ENCODE assay signal across 11 cellular contexts in the genomic region with DNA sequence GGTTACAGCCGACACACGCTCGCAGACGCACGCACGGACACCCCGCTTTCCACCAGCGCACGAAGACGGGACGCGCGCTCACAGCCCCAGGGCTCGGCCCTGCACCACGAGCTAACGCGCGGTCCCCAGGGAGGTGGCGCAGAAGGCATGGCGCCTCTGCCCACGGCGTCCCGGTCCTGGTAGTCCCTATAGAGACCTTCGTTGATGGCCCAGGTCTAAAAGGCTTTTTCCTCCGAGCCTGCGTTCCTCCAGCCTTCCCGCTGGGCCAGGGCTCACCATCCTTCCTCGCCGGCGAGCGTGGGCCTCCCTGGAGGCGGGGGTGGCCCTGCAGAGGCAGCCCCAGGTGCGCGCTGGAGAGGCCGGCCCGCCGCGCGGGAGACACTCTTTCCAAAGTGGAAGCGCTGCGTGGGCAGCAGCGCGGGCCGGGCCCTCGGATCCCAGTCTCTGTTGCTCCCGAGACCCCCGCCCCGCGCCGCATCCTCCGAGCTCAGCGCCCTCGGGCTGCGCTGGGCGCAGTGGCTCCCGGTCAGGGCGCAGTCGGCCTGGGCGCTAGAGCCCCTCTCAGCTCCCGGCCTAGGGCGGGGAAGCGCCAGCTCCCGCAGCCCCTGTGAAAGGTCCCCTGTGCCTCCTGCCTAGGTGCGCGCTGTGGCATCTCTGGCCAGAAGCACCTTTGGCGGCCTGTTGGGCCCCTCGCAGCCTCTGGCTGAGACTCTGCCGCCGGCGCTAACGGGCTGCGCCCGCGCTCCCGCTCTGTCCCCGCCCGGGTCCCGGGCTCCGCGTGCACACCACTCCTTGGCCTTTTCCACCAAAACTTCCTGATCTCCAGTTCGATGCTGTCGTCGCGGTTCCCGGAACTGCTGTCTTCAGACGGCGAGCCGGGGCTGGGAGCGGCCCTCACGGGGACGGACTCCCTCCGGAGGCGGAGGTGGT. TPM values are rescaled to one million over a fixed set of nuclear protein-coding genes. Genes with fewer than 3 reads are reported as not detected.
DNase-seq lines count a peak whose midpoint lies in the region; ATAC-seq, FAIRE-seq and TF ChIP-seq lines count a peak whose summit lies in the region.
"Had no signal": no experiment of that assay in that cellular context is flagged by ENCODE, and none has a peak within 500 bp of the region (broad histone marks: within the 10 kb centered on the region; RNA-seq: fewer than 3 reads in every experiment).

No MANE protein-coding gene starts in this region.

- POLR2A ChIA-PET in CD4-positive, alpha-beta memory T cell (lab: Charles Lee; ENCODE audit: partially characterized antibody): no interaction called here

- no peaks in the 10 kb centered on the region for H3K36me3 ChIP-seq in astrocyte (ENCODE audit: insufficient read depth, low read length)
- H3K36me3 ChIP-seq in CD4-positive, alpha-beta memory T cell (ENCODE audit: insufficient read depth, low read length): no peaks in the 10 kb centered on the region

- H3K4me3 ChIP-seq in astrocyte (ENCODE audit: insufficient read depth, low read depth, low read length): peak overlapping the region; percentile 39
- no peak overlapping the region for H3K4me3 ChIP-seq in CD4-positive, alpha-beta memory T cell (ENCODE audit: low read length in 2 of 2)
- H3K4me3 ChIP-seq: A549 had no signal

- peak overlapping the region; percentile 78 for H3K4me3 Mint-ChIP-seq in astrocyte (ENCODE audit: unreplicated experiment)
- H3K4me3 Mint-ChIP-seq in stimulated activated effector memory CD8-positive, alpha-beta T cell treated with anti-CD3 and anti-CD28 coated beads, Interleukin-12 subunit alpha, Interleukin-12 subunit beta, amount 100 ng/mL, for 72 hours: peak overlapping the region; percentile 43
- H3K4me3 Mint-ChIP-seq in CD4-positive, alpha-beta memory T cell: peak overlapping the region in 4 of 8 donors; percentile 15 to 72 (median 54)

- H3K27me3 ChIP-seq in astrocyte (ENCODE audit: insufficient read depth, low read length): peaks cover 13% of the 10 kb centered on the region
- no peaks in the 10 kb centered on the region for H3K27me3 ChIP-seq in CD4-positive, alpha-beta memory T cell (ENCODE audit: insufficient read depth, low read length)

- CTCF ChIA-PET in CD4-positive, alpha-beta memory T cell (lab: Charles Lee; ENCODE audit: partially characterized antibody): no interaction called here

- no peak overlapping the region for H3K27ac ChIP-seq in astrocyte (ENCODE audit: low read depth, low read length)
- no peak overlapping the region for H3K27ac ChIP-seq in CD4-positive, alpha-beta memory T cell (ENCODE audit: low read depth, low read length)
- H3K27ac ChIP-seq: A549 had no signal

- TF ChIP-seq CTCF in astrocyte (IDR thresholded peaks at IDR 0.05; ENCODE audit: insufficient read depth, low read depth, low read length): no peak

- peaks cover 32% of the 10 kb centered on the region for H3K27me3 Mint-ChIP-seq in astrocyte (ENCODE audit: low read depth, unreplicated experiment)
- peaks cover 16 to 18% of the 10 kb centered on the region in 2 donors for H3K27me3 Mint-ChIP-seq in CD4-positive, alpha-beta memory T cell

- no peaks in the 10 kb centered on the region for H3K9me3 ChIP-seq in astrocyte (ENCODE audit: insufficient read depth, low read depth, low read length)
- H3K9me3 ChIP-seq in CD4-positive, alpha-beta memory T cell (ENCODE audit: control insufficient read depth in 1 of 2, low read length in 2 of 2): no peaks in the 10 kb centered on the region
- H3K9me3 ChIP-seq: A549 had no signal

- H3K4me2 ChIP-seq in astrocyte (ENCODE audit: low read length): peak overlapping the region; percentile 84
- H3K4me2 ChIP-seq: A549 had no signal

- peaks cover 5% of the 10 kb centered on the region for H3K4me1 ChIP-seq in astrocyte (ENCODE audit: insufficient read depth, low read length)
- H3K4me1 ChIP-seq in CD4-positive, alpha-beta memory T cell (ENCODE audit: insufficient read depth, low read length): no peaks in the 10 kb centered on the region
- H3K4me1 ChIP-seq: A549 had no signal

- H3K9ac ChIP-seq in astrocyte (ENCODE audit: low read length): no peak overlapping the region

- ATAC-seq in stimulated activated effector memory CD8-positive, alpha-beta T cell treated with anti-CD3 and anti-CD28 coated beads, Interleukin-12 subunit alpha, Interleukin-12 subunit beta, amount 100 ng/mL, for 72 hours: no peak
- ATAC-seq: A549 had no signal

- no peak overlapping the region for H3K27ac Mint-ChIP-seq in astrocyte (ENCODE audit: unreplicated experiment)
- H3K27ac Mint-ChIP-seq in stimulated activated effector memory CD8-positive, alpha-beta T cell treated with anti-CD3 and anti-CD28 coated beads, Interleukin-12 subunit alpha, Interleukin-12 subunit beta, amount 100 ng/mL, for 72 hours: no peak overlapping the region
- H3K27ac Mint-ChIP-seq in CD4-positive, alpha-beta memory T cell: no peak overlapping the region

- no peaks in the 10 kb centered on the region for H3K4me1 Mint-ChIP-seq in astrocyte (ENCODE audit: low read depth, unreplicated experiment)
- no peaks in the 10 kb centered on the region for H3K4me1 Mint-ChIP-seq in stimulated activated effector memory CD8-positive, alpha-beta T cell treated with anti-CD3 and anti-CD28 coated beads, Interleukin-12 subunit alpha, Interleukin-12 subunit beta, amount 100 ng/mL, for 72 hours
- peaks cover 0 to 8% (median 2%) of the 10 kb centered on the region in 4 donors for H3K4me1 Mint-ChIP-seq in CD4-positive, alpha-beta memory T cell

- intact Hi-C loops in CD4-positive, alpha-beta memory T cell (cut with micrococcal nuclease): no loop called here

- H2AFZ ChIP-seq in astrocyte (ENCODE audit: low read depth, low read length): peak overlapping the region; percentile 75

- H4K20me1 ChIP-seq in astrocyte (ENCODE audit: insufficient read depth, low read length): no peaks in the 10 kb centered on the region

- DNase-seq in DMS53 (lab: John Stamatoyannopoulos, UW): peak; percentile 41
- no peak for DNase-seq in DMS53 treated with DMSO at 0.1 percent for 48 hours (lab: John Stamatoyannopoulos, UW; ENCODE audit: unreplicated experiment)
- no peak for DNase-seq in astrocyte (ENCODE audit: low read depth)
- DNase-seq in iPS-NIHi7 (ENCODE audit: extremely low spot score): peak; percentile 56
- no peak for DNase-seq in stimulated activated effector memory CD8-positive, alpha-beta T cell treated with anti-CD3 and anti-CD28 coated beads, Interleukin-12 subunit alpha, Interleukin-12 subunit beta, amount 100 ng/mL, for 72 hours (ENCODE audit: low spot score in 2 of 2)
- DNase-seq in NCI-H2171 (lab: John Stamatoyannopoulos, UW): no peak
- no peak for DNase-seq in NCI-H1092 treated with DMSO at 0.1 percent for 48 hours (lab: John Stamatoyannopoulos, UW)
- no peak for DNase-seq in CD4-positive, alpha-beta memory T cell
- DNase-seq: activated CD4-positive, CD25-positive, alpha-beta regulatory T cell; NCI-H446 had no signal

- H3K79me2 ChIP-seq in astrocyte (ENCODE audit: insufficient read depth, low read length): no peaks in the 10 kb centered on the region

- H3K9me3 Mint-ChIP-seq in astrocyte (ENCODE audit: unreplicated experiment): peaks cover 7% of the 10 kb centered on the region
- H3K9me3 Mint-ChIP-seq in stimulated activated effector memory CD8-positive, alpha-beta T cell treated with anti-CD3 and anti-CD28 coated beads, Interleukin-12 subunit alpha, Interleukin-12 subunit beta, amount 100 ng/mL, for 72 hours: no peaks in the 10 kb centered on the region
- peaks cover 0 to 2% (median 0%) of the 10 kb centered on the region in 8 donors for H3K9me3 Mint-ChIP-seq in CD4-positive, alpha-beta memory T cell

- no peaks in the 10 kb centered on the region for H3K36me3 Mint-ChIP-seq in astrocyte (ENCODE audit: low read depth, unreplicated experiment)
- H3K36me3 Mint-ChIP-seq in stimulated activated effector memory CD8-positive, alpha-beta T cell treated with anti-CD3 and anti-CD28 coated beads, Interleukin-12 subunit alpha, Interleukin-12 subunit beta, amount 100 ng/mL, for 72 hours: no peaks in the 10 kb centered on the region
- H3K36me3 Mint-ChIP-seq in CD4-positive, alpha-beta memory T cell: no peaks in the 10 kb centered on the region

- no peak for FAIRE-seq in astrocyte (lab: Jason Lieb, UNC)
- FAIRE-seq: A549 had no signal

RNA-seq across cellular contexts. Expression of a gene that starts 31.9 kb away (rescaled TPM):
- 7.9 and 10.3 TPM in 2 replicates for total RNA-seq in astrocyte
- total RNA-seq in CD4-positive, alpha-beta memory T cell: 1 to 10 TPM; 4.4 to 4.9 TPM
- polyA plus RNA-seq in CD4-positive, alpha-beta memory T cell: 1 to 10 TPM in 1 of 2 donors, under 1 TPM in 1; 0.77 to 2.8 TPM

Comparison
In these comparisons a context has a peak if more than half of its experiments do, and no peak if none do; other contexts are left out.
1. DNase-seq: peak in DMS53 (single experiment) and iPS-NIHi7 (single experiment); none in DMS53 treated with DMSO at 0.1 percent for 48 hours (single experiment), astrocyte (single experiment), stimulated activated effector memory CD8-positive, alpha-beta T cell treated with anti-CD3 and anti-CD28 coated beads, Interleukin-12 subunit alpha, Interleukin-12 subunit beta, amount 100 ng/mL, for 72 hours (0 of 2), NCI-H2171 (single experiment), NCI-H1092 treated with DMSO at 0.1 percent for 48 hours (single experiment) and CD4-positive, alpha-beta memory T cell (0 of 5).